Comparison of ENCODE assay signal across 11 cellular contexts in the genomic region with DNA sequence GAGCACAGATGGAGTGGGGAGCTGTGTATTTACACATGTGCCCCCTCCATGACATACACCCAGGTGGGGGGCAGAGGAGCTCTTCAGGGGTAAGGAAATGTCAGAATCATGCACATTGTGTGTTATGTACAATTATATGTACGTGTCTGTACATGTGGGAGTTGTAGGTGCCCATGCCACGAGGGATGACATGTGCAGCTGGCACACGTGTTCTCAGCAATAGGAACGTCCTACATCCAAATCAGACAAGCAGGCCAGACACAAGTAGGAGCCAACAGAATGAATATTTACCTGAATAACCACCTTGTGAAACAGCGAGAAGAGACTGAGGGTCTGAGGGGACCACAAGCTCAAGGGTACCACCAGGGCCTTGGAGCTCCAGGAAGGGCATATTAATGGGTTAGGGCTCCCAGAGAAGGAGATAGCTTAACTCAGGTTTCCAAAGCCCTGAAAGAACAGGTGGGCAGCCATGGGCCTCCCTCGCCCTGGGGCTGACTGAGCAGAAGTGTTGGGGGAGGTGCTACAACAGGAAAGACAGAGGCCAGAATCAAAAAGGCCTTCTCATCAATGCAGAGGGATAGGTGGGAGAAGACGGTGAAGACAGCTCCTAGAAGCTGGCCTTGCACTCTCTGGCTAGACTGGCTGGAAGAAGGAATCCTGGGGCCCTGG. TPM values are rescaled to one million over a fixed set of nuclear protein-coding genes. Genes with fewer than 3 reads are reported as not detected.
DNase-seq lines count a peak whose midpoint lies in the region; ATAC-seq, FAIRE-seq and TF ChIP-seq lines count a peak whose summit lies in the region.
"Had no signal": no experiment of that assay in that cellular context is flagged by ENCODE, and none has a peak within 500 bp of the region (broad histone marks: within the 10 kb centered on the region; RNA-seq: fewer than 3 reads in every experiment).

No MANE protein-coding gene starts in this region.

- H3K4me1 Mint-ChIP-seq in HFFc6 (ENCODE audit: low read depth) (peaks cover 62% of the 10 kb centered on the region), osteocyte (ENCODE audit: unreplicated experiment) (peaks cover 67% of the 10 kb centered on the region)

- H3K27ac ChIP-seq in A549 = peak overlapping the region; percentile 95 to 96
- peak overlapping the region; percentile 84 for H3K27ac ChIP-seq in caudate nucleus (ENCODE audit: low read depth, low read length)

- H3K27ac Mint-ChIP-seq in HFFc6 (peak overlapping the region; percentile 92), osteocyte (ENCODE audit: unreplicated experiment) (peak overlapping the region; percentile 89)

- H3K9me3 ChIP-seq in A549 = no peaks in the 10 kb centered on the region

- TF ChIP-seq CTCF in A549 (IDR thresholded peaks at IDR 0.05) = no peak
- no peak for TF ChIP-seq CTCF in HFFc6 (IDR thresholded peaks at IDR 0.05)
- no peak for TF ChIP-seq CTCF in osteocyte (IDR thresholded peaks at IDR 0.05)

- WGBS in A549 (ENCODE audit: missing lambda C conversion rate) = 57% methylated on average over 7 of the region's 7 CpGs

- H3K36me3 Mint-ChIP-seq in HFFc6 (ENCODE audit: low read depth) = peaks cover 27% of the 10 kb centered on the region
- peaks cover 10% of the 10 kb centered on the region for H3K36me3 Mint-ChIP-seq in osteocyte (ENCODE audit: unreplicated experiment)
- H3K36me3 Mint-ChIP-seq: stimulated activated memory B cell treated with anti-CD40 and anti-IgM and Interleukin-4, amounts not matched to agents 10 μg/mL and 1 μg/mL and 100 μg/mL, for 72 hours had no signal

- DNase-seq in A549 (ENCODE audit: low read depth in 1 of 2, low spot score in 1 of 2) (no peak), HFFc6 (no peak), caudate nucleus (lab: John Stamatoyannopoulos, UW) (no peak), osteocyte (ENCODE audit: extremely low spot score, unreplicated experiment) (no peak), NCI-H524 treated with DMSO at 0.1 percent for 48 hours (lab: John Stamatoyannopoulos, UW) (no peak), superior temporal gyrus (ENCODE audit: extremely low spot score) (no peak), HK-2 (ENCODE audit: unreplicated experiment) (no peak)

- no peak for TF ChIP-seq POLR2A in A549 (IDR thresholded peaks at IDR 0.05; ENCODE audit: low read length)

- CTCF ChIA-PET in A549 (lab: Yijun Ruan, JAX) = interaction anchor here (0.7 to 8.9 kb wide), 10 partner anchors 10 to 89 kb away, joined by 3 to 112 read pairs (median 4); no protein-coding TSS in a partner anchor

- peak overlapping the region; percentile 86 for H3K4me2 ChIP-seq in A549

- POLR2A ChIA-PET in A549 (lab: Yijun Ruan, JAX) = interaction anchor here (1.0 to 2.6 kb wide), 7 partner anchors 10 to 45 kb away, joined by 3 to 30 read pairs (median 8); no protein-coding TSS in a partner anchor

- no peak overlapping the region for H3K4me3 ChIP-seq in A549

- H3K9me3 Mint-ChIP-seq in HFFc6 = no peaks in the 10 kb centered on the region
- no peaks in the 10 kb centered on the region for H3K9me3 Mint-ChIP-seq in osteocyte (ENCODE audit: unreplicated experiment)
- H3K9me3 Mint-ChIP-seq: stimulated activated memory B cell treated with anti-CD40 and anti-IgM and Interleukin-4, amounts not matched to agents 10 μg/mL and 1 μg/mL and 100 μg/mL, for 72 hours had no signal

- H3K4me3 Mint-ChIP-seq in HFFc6 = peak overlapping the region; percentile 95
- H3K4me3 Mint-ChIP-seq in osteocyte (ENCODE audit: unreplicated experiment) = peak overlapping the region; percentile 50
- H3K4me3 Mint-ChIP-seq: stimulated activated memory B cell treated with anti-CD40 and anti-IgM and Interleukin-4, amounts not matched to agents 10 μg/mL and 1 μg/mL and 100 μg/mL, for 72 hours had no signal

- peak in 1 of 2 experiments; percentile 44; a peak in 3 of 6 replicates for ATAC-seq in A549
- ATAC-seq in GM18909 (IDR thresholded peaks at IDR 0.05; ENCODE audit: poor library complexity, unreplicated experiment) = no peak
- ATAC-seq: stimulated activated memory B cell treated with anti-CD40 and anti-IgM and Interleukin-4, amounts not matched to agents 10 μg/mL and 1 μg/mL and 100 μg/mL, for 72 hours had no signal

- TF ChIP-seq EP300 in A549 (IDR thresholded peaks at IDR 0.05) = no peak

- peaks cover 62% of the 10 kb centered on the region for H3K4me1 ChIP-seq in A549

- H3K27me3 Mint-ChIP-seq in HFFc6 (ENCODE audit: insufficient read depth) (peaks cover 2% of the 10 kb centered on the region), osteocyte (ENCODE audit: unreplicated experiment) (no peaks in the 10 kb centered on the region)

- no peak for FAIRE-seq in A549 (lab: Jason Lieb, UNC)
- FAIRE-seq: kidney, small intestine had no signal

- TF ChIP-seq RAD21 in A549 (conservative IDR thresholded peaks at IDR 0.05 in 1 of 2, IDR thresholded peaks at IDR 0.05 in 1 of 2) = no peak

TF ChIP-seq in A549, 52 proteins besides CTCF, POLR2A, EP300 and RAD21:
- TF ChIP-seq HOXB13 (CRISPR knock-in tag; IDR thresholded peaks at IDR 0.05; ENCODE audit: low read depth) = no peak
- TF ChIP-seq, protein P1, sequence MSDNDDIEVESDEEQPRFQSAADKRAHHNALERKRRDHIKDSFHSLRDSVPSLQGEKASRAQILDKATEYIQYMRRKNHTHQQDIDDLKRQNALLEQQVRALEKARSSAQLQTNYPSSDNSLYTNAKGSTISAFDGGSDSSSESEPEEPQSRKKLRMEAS (IDR thresholded peaks at IDR 0.05) = 0 out of 2 replicates have a peak, but pooled peaks have one; percentile 22
- TF ChIP-seq FOSL2 (IDR thresholded peaks at IDR 0.05) = no peak
- no peak for TF ChIP-seq FOSL2 (CRISPR knock-in tag; IDR thresholded peaks at IDR 0.05)
- TF ChIP-seq NPAS2 (CRISPR knock-in tag; IDR thresholded peaks at IDR 0.05; ENCODE audit: borderline replicate concordance) = 0 out of 2 replicates have a peak, but pooled peaks have one; percentile 16
- TF ChIP-seq, protein P2, sequence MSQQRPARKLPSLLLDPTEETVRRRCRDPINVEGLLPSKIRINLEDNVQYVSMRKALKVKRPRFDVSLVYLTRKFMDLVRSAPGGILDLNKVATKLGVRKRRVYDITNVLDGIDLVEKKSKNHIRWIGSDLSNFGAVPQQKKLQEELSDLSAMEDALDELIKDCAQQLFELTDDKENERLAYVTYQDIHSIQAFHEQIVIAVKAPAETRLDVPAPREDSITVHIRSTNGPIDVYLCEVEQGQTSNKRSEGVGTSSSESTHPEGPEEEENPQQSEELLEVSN (IDR thresholded peaks at IDR 0.05; ENCODE audit: borderline replicate concordance, low read depth) = 0 out of 2 replicates have a peak, but pooled peaks have one; percentile 26
- no peak for TF ChIP-seq CEBPB (IDR thresholded peaks at IDR 0.05)
- no peak for TF ChIP-seq EHMT2 (IDR thresholded peaks at IDR 0.05; ENCODE audit: low read depth)
- no peak for TF ChIP-seq HOXB5 (CRISPR knock-in tag; IDR thresholded peaks at IDR 0.05)

RNA-seq across cellular contexts. Expression of gene COL16A1, which starts 3.2 kb away (rescaled TPM):
- polyA plus RNA-seq in A549 (2011; rRNA removed) (1.4 and 1.5 TPM in 2 replicates), A549 (2017; fragmentation: RNase III; extraction: RNeasy Plus Mini Kit Qiagen cat#74134 plus additional on column Dnase treatment) (8.1 to 11.1 TPM (median 10.4 TPM) in 3 replicates)
- 2.4 and 3.5 TPM in 2 replicates for polyA plus RNA-seq in A549 (2012; cell fraction: cytosol; rRNA removed)
- polyA plus RNA-seq in A549 (2012; cell fraction: nucleus; rRNA removed) = 15.3 and 19.1 TPM in 2 replicates
- polyA minus RNA-seq in A549 (2011; rRNA and poly(A)+ RNA removed) = 0.95 and 1.4 TPM in 2 replicates
- 100 to 1,000 TPM in 1 of 6 experiments, 10 to 100 TPM in 5; 74.1 to 100 (median 87.6) TPM for total RNA-seq in HFFc6 (2021; fragmentation: NEBNext Ultra II Directional; extraction: Animal tissue kit (Norgen Biotek cat#: 25700))
- 89.2 and 90.7 TPM in 2 replicates for total RNA-seq in osteocyte

RNA-seq across cellular contexts. Expression of gene PEF1, which starts 55.9 kb away (rescaled TPM):
- polyA plus RNA-seq in A549 (2011; rRNA removed) (47.6 and 62.9 TPM in 2 replicates), A549 (2017; fragmentation: RNase III; extraction: RNeasy Plus Mini Kit Qiagen cat#74134 plus additional on column Dnase treatment) (37.3 to 38.5 TPM (median 38.3 TPM) in 3 replicates)
- polyA plus RNA-seq in A549 (2012; cell fraction: cytosol; rRNA removed) = 50.9 and 68.0 TPM in 2 replicates
- polyA plus RNA-seq in A549 (2012; cell fraction: nucleus; rRNA removed) = 62.3 and 63.1 TPM in 2 replicates
- polyA minus RNA-seq in A549 (2011; rRNA and poly(A)+ RNA removed) = 78.5 and 82.1 TPM in 2 replicates
- 10 to 100 TPM; 65.8 to 81.3 (median 69.3) TPM for total RNA-seq in HFFc6 (2021; fragmentation: NEBNext Ultra II Directional; extraction: Animal tissue kit (Norgen Biotek cat#: 25700))
- total RNA-seq in osteocyte = 53.4 and 57.0 TPM in 2 replicates
